ENCODE assay signal across 8 cellular contexts in genomic region chr17:82230627-82231311, GRCh38. TPM values are rescaled to one million over a fixed set of nuclear protein-coding genes. Genes with fewer than 3 reads are reported as not detected.
DNase-seq lines count a peak whose midpoint lies in the region; ATAC-seq and TF ChIP-seq lines count a peak whose summit lies in the region.

No MANE protein-coding gene starts in this region.

- peak overlapping the region; percentile 78 for H2BK120ac ChIP-seq in trophoblast cell (ENCODE audit: insufficient read depth, low read length, poor library complexity)

- peaks cover 22% of the 10 kb centered on the region for H3K79me1 ChIP-seq in trophoblast cell (ENCODE audit: low read length)

- H3K9me3 ChIP-seq in trophoblast cell (ENCODE audit: insufficient read depth, low read depth, low read length) = no peaks in the 10 kb centered on the region

- peak; percentile 36 for ATAC-seq in HG02759 (IDR thresholded peaks at IDR 0.05; ENCODE audit: unreplicated experiment)
- peak; percentile 78 to 79 for ATAC-seq in left cardiac atrium

- H4K91ac ChIP-seq in trophoblast cell (ENCODE audit: low read depth, low read length) = peak overlapping the region; percentile 94

- peak overlapping the region; percentile 66 for H3K4ac ChIP-seq in trophoblast cell (ENCODE audit: low read depth, low read length)

- no peak overlapping the region for H3K23ac ChIP-seq in trophoblast cell (ENCODE audit: low read length)

- DNase-seq in GM12865 (ENCODE audit: low read depth) (peak; percentile 75), RKO (ENCODE audit: low spot score) (peak; percentile 85), amniotic epithelial cell (ENCODE audit: low read depth) (peak; percentile 82), left cardiac atrium (peak; percentile 93), trophoblast cell (peak; percentile 71 to 78), NCI-H446 treated with DMSO at 0.1 percent for 48 hours (lab: John Stamatoyannopoulos, UW) (no peak), D341Med (ENCODE audit: low spot score) (no peak)

- no peak overlapping the region for H2BK5ac ChIP-seq in trophoblast cell (ENCODE audit: low read depth, low read length, poor library complexity)

- H3K4me1 ChIP-seq in trophoblast cell (ENCODE audit: control insufficient read depth in 1 of 2, insufficient read depth in 2 of 2, low read length in 2 of 2) = peaks cover 37 to 50% of the 10 kb centered on the region in 2 experiments

- peak overlapping the region; percentile 28 for H2BK12ac ChIP-seq in trophoblast cell (ENCODE audit: low read length)

- H3K14ac ChIP-seq in trophoblast cell (ENCODE audit: low read length) = peak overlapping the region; percentile 50

- H4K12ac ChIP-seq in trophoblast cell (ENCODE audit: low read depth, low read length) = peak overlapping the region; percentile 86

- peak overlapping the region; percentile 74 for H2AFZ ChIP-seq in trophoblast cell (ENCODE audit: insufficient read depth, low read length, poor library complexity)

- H3K36me3 ChIP-seq in trophoblast cell (ENCODE audit: control insufficient read depth in 1 of 2, insufficient read depth in 2 of 2, low read length in 2 of 2) = peaks cover under 1 to 7% of the 10 kb centered on the region in 2 experiments

- H4K8ac ChIP-seq in trophoblast cell (ENCODE audit: low read depth, low read length) = peak overlapping the region; percentile 92

- peak overlapping the region; percentile 93 for H3K4me2 ChIP-seq in trophoblast cell (ENCODE audit: low read length)

- H3K27ac ChIP-seq in trophoblast cell (ENCODE audit: low read depth, low read length) = no peak overlapping the region

- no peak overlapping the region for H3K9ac ChIP-seq in trophoblast cell (ENCODE audit: low read length)

- peak overlapping the region; percentile 76 for H3K4me3 ChIP-seq in GM12865 (ENCODE audit: low read depth, low read length)
- peak overlapping the region; percentile 55 for H3K4me3 ChIP-seq in trophoblast cell (ENCODE audit: low read depth, low read length)

- TF ChIP-seq CTCF in GM12865 (IDR thresholded peaks at IDR 0.05; ENCODE audit: insufficient read depth, low read depth, low read length, missing control alignments) = peak; percentile 42

- peak overlapping the region; percentile 70 for H3K18ac ChIP-seq in trophoblast cell (ENCODE audit: low read length)

- peaks cover 15% of the 10 kb centered on the region for H3K27me3 ChIP-seq in trophoblast cell (ENCODE audit: insufficient read depth, low read length)

- peak overlapping the region; percentile 82 for H2AK5ac ChIP-seq in trophoblast cell (ENCODE audit: low read length)

- intact Hi-C loops in left cardiac atrium (cut with DNase I) = no loop called here

- peaks cover 16% of the 10 kb centered on the region for H3K79me2 ChIP-seq in trophoblast cell (ENCODE audit: control insufficient read depth, insufficient read depth, low read length, poor library complexity)

- WGBS in trophoblast cell (ENCODE audit: extremely low coverage, insufficient coverage, insufficient read length) = no CpG with 5 or more reads among the region's 75 CpGs

RNA-seq across cellular contexts. Expression of gene SLC16A3, which starts 1.9 kb away (rescaled TPM):
- 10 to 100 TPM; 18.4 to 35.7 TPM for total RNA-seq in left cardiac atrium
- polyA plus RNA-seq in trophoblast cell (2013) = 106 and 112 TPM in 2 replicates

RNA-seq across cellular contexts. Expression of gene CCDC57, which starts 18.1 kb away (rescaled TPM):
- 10 to 100 TPM; 11.9 to 17.2 TPM for total RNA-seq in left cardiac atrium
- 16.0 and 17.2 TPM in 2 replicates for polyA plus RNA-seq in trophoblast cell (2013)

RNA-seq across cellular contexts. Expression of gene CSNK1D, which starts 42.7 kb away (rescaled TPM):
- total RNA-seq in left cardiac atrium = 10 to 100 TPM; 63.6 to 88.2 TPM
- polyA plus RNA-seq in trophoblast cell (2013) = 106 and 112 TPM in 2 replicates

Comparison
In these comparisons a context has a peak if more than half of its experiments do, and no peak if none do; other contexts are left out.
1. DNase-seq: peak in GM12865 (single experiment), RKO (single experiment), amniotic epithelial cell (single experiment), left cardiac atrium (single experiment) and trophoblast cell (2 of 2); none in NCI-H446 treated with DMSO at 0.1 percent for 48 hours (single experiment) and D341Med (single experiment).